ENCODE assay signal across 21 cellular contexts in the genomic region with DNA sequence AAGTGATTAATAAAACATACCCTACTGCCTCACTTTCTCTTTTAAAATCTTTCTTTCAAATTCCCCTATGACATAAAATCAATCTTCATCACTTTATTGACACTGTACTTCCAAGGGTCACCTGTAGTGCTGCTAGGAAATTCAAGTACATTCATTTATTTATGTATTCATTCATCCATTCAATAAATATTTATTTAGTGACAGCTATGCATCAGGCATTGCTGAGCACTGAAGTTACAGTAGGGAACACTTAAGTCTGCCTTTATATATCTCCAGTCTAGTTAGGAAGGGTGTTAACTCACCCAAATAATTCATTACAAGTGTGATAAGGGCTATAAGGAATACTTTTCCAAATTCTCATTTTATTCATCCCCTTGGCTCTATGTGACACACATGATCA. TPM values are rescaled to one million over a fixed set of nuclear protein-coding genes. Genes with fewer than 3 reads are reported as not detected.
A peak's percentile ranks its signal among the peaks of the same experiment; 100 is the strongest.
DNase-seq lines count a peak whose midpoint lies in the region; TF ChIP-seq lines count a peak whose summit lies in the region.
"Had no signal": no experiment of that assay in that cellular context is flagged by ENCODE, and none has a peak within 500 bp of the region (broad histone marks: within the 10 kb centered on the region; RNA-seq: fewer than 3 reads in every experiment).

No MANE protein-coding gene starts in this region.

- no peak for TF ChIP-seq CTCF in Calu3 (IDR thresholded peaks at IDR 0.05; ENCODE audit: unreplicated experiment)

- H3K36me3 ChIP-seq in mucosa of stomach (ENCODE audit: control insufficient read depth, insufficient read depth, low read length), result no peaks in the 10 kb centered on the region
- H3K36me3 ChIP-seq: BLaER1, MG63 had no signal

- H3K4me3 Mint-ChIP-seq in Calu3 (ENCODE audit: low read depth, unreplicated experiment), result no peak overlapping the region
- H3K4me3 Mint-ChIP-seq: CD4-positive, alpha-beta T cell had no signal

- H3K9me3 Mint-ChIP-seq in Calu3 (ENCODE audit: low read depth, unreplicated experiment), result no peaks in the 10 kb centered on the region

- no peaks in the 10 kb centered on the region for H3K36me3 Mint-ChIP-seq in Calu3 (ENCODE audit: insufficient read depth, unreplicated experiment)

- intact Hi-C loops in Calu3 (cut with micrococcal nuclease; ENCODE audit: unreplicated experiment), result loop anchor here (5.0 kb wide), 2 partner anchors 89 to 506 kb away; no protein-coding TSS in a partner anchor

- no peaks in the 10 kb centered on the region for H3K27me3 ChIP-seq in mucosa of stomach (ENCODE audit: control insufficient read depth, insufficient read depth, low read length)
- H3K27me3 ChIP-seq: BLaER1, MG63 had no signal

- H3K9ac ChIP-seq in mucosa of stomach (ENCODE audit: low read length), result peak overlapping the region; percentile 80
- H3K9ac ChIP-seq: BLaER1 had no signal

- H3K4me3 ChIP-seq in mucosa of stomach (ENCODE audit: low read length), result no peak overlapping the region
- H3K4me3 ChIP-seq: BLaER1, K562, MG63, SK-N-MC had no signal

- BruUV-seq in Calu3 (replicated peaks; lab: Mats Ljungman, UMichigan), result no TSS peak

- H3K4me1 ChIP-seq in mucosa of stomach (ENCODE audit: control insufficient read depth, insufficient read depth, low read length), result peaks cover 10% of the 10 kb centered on the region
- H3K4me1 ChIP-seq: BLaER1 had no signal

- no peaks in the 10 kb centered on the region for H3K27me3 Mint-ChIP-seq in Calu3 (ENCODE audit: unreplicated experiment)

- peak overlapping the region; percentile 18 for H3K27ac Mint-ChIP-seq in Calu3 (ENCODE audit: unreplicated experiment)
- H3K27ac Mint-ChIP-seq: CD4-positive, alpha-beta T cell had no signal

- H3K9me3 ChIP-seq in mucosa of stomach (ENCODE audit: control insufficient read depth, low read length), result no peaks in the 10 kb centered on the region
- H3K9me3 ChIP-seq: MG63 had no signal

- CTCF ChIA-PET in Calu3 (lab: Charles Lee), result interaction anchor here (1.0 to 1.5 kb wide), 2 partner anchors 15 to 154 kb away, joined by 3 to 7 read pairs; a partner anchor contains a TSS

- peaks cover 38% of the 10 kb centered on the region for H3K4me1 Mint-ChIP-seq in Calu3 (ENCODE audit: low read depth, unreplicated experiment)

- DNase-seq in NCI-H510A treated with DMSO at 0.1 percent for 48 hours (lab: John Stamatoyannopoulos, UW) (peak; percentile 33), NCI-H510A (lab: John Stamatoyannopoulos, UW) (no peak), Calu3 (no peak), NCI-H345 (lab: John Stamatoyannopoulos, UW) (peak; percentile 31), activated T-cell treated with anti-CD3 and anti-CD28 coated beads for 4 hours (no peak), HPDE6-E6E7 (ENCODE audit: extremely low spot score) (no peak), NCI-H1092 treated with DMSO at 0.1 percent for 48 hours (lab: John Stamatoyannopoulos, UW) (no peak)
- DNase-seq: CD4-positive, alpha-beta T cell; DMS 273 treated with DMSO at 0.1 percent for 48 hours; DND-41; MG63; NCI-H1694; NCI-H2107; NCI-H524 treated with DMSO at 0.1 percent for 48 hours; NCI-H82; SHP77 had no signal

RNA-seq across cellular contexts. Expression of gene SYTL5, which starts 2.3 kb away (rescaled TPM):
- 0.47 and 1.2 TPM in 2 replicates for total RNA-seq in Calu3 (2022)
- total RNA-seq: CD4-positive, alpha-beta T cell; T-helper 1 cell treated with Interleukin-12 subunit alpha and Interleukin-12 subunit beta and Interleukin-4 antibody, amounts not matched to agents 30 ng/mL and 1 ng/mL, for 36 hours had no signal

Comparison
In these comparisons a context has a peak if more than half of its experiments do, and no peak if none do; other contexts are left out.
1. DNase-seq: peak in NCI-H510A treated with DMSO at 0.1 percent for 48 hours (single experiment) and NCI-H345 (single experiment); none in NCI-H510A (single experiment), Calu3 (single experiment), activated T-cell treated with anti-CD3 and anti-CD28 coated beads for 4 hours (single experiment), HPDE6-E6E7 (single experiment) and NCI-H1092 treated with DMSO at 0.1 percent for 48 hours (single experiment).